In genomic region chr10:35089641-35090161, GRCh38 we compare ENCODE assay signal across 8 cellular contexts. TPM values are rescaled to one million over a fixed set of nuclear protein-coding genes. Genes with fewer than 3 reads are reported as not detected.
A peak's percentile ranks its signal among the peaks of the same experiment; 100 is the strongest.
DNase-seq lines count a peak whose midpoint lies in the region; ATAC-seq and TF ChIP-seq lines count a peak whose summit lies in the region.

No MANE protein-coding gene starts in this region.

- H3K9me3 ChIP-seq in PC-3 (ENCODE audit: low read length) (peaks cover 10% of the 10 kb centered on the region), testis (no peaks in the 10 kb centered on the region)

- peak; percentile 46 for DNase-seq in PC-3
- peak; percentile 13 for DNase-seq in cerebellar cortex (ENCODE audit: low spot score)
- DNase-seq in left lobe of liver (ENCODE audit: low spot score) = no peak
- peak; percentile 24 for DNase-seq in testis
- DNase-seq in NCI-H1930 (lab: John Stamatoyannopoulos, UW) = no peak

- H3F3A ChIP-seq in PC-3 (ENCODE audit: low read length, unreplicated experiment) = no peaks in the 10 kb centered on the region

- BruUV-seq in PC-3 (replicated peaks; lab: Mats Ljungman, UMichigan) = no TSS peak

- peak overlapping the region; percentile 93 for H3K9ac ChIP-seq in PC-3 (ENCODE audit: low read length)

- intact Hi-C loops in PC-3 (cut with micrococcal nuclease) = loop anchor here (2.0 kb wide), 1 partner anchor 49 kb away; no protein-coding TSS in a partner anchor
- intact Hi-C loops in testis (cut with DNase I; ENCODE audit: low total_unique reads) = no loop called here

- TF ChIP-seq CTCF in GM12875 (IDR thresholded peaks at IDR 0.05; ENCODE audit: borderline replicate concordance, insufficient read depth, low read depth, low read length) (no peak), PC-3 (conservative IDR thresholded peaks at IDR 0.05; ENCODE audit: low read depth, low read length) (no peak), testis (IDR thresholded peaks at IDR 0.05) (no peak)

- WGBS in testis, 2 donors = 0 to 1% methylated on average over 21 to 25 of the region's 26 CpGs

- no peak for TF ChIP-seq POLR2A in testis (IDR thresholded peaks at IDR 0.05)

- H2AFZ ChIP-seq in ACC112 (ENCODE audit: low read length, unreplicated experiment) = peak overlapping the region; percentile 87
- H2AFZ ChIP-seq in PC-3 (ENCODE audit: low read length) = peak overlapping the region; percentile 90

- POLR2A ChIA-PET in PC-3 (lab: Charles Lee; ENCODE audit: unreplicated experiment) = interaction anchor here (0.7 kb wide), 3 partner anchors 37 to 492 kb away, joined by 3 to 8 read pairs (median 5); partner anchors contain the start of gene CREM

- H3K4me3 ChIP-seq in ACC112 (ENCODE audit: low read depth, low read length) (peak overlapping the region; percentile 91), GM12875 (ENCODE audit: low read depth, low read length) (peak overlapping the region; percentile 93), PC-3 (ENCODE audit: low read length) (peak overlapping the region; percentile 77), testis (peak overlapping the region; percentile 86 to 99)

- ATAC-seq in HG02840 (IDR thresholded peaks at IDR 0.05; ENCODE audit: low FRiP score, unreplicated experiment) = peak; percentile 28
- ATAC-seq in PC-3 = peak; percentile 34
- ATAC-seq in left lobe of liver = peak; percentile 36

- peaks cover 29% of the 10 kb centered on the region for H4K20me1 ChIP-seq in PC-3 (ENCODE audit: low read length)

- CTCF ChIA-PET in PC-3 (lab: Charles Lee) = no interaction called here

- H3K27me3 ChIP-seq in ACC112 (ENCODE audit: insufficient read depth, low read length) (no peaks in the 10 kb centered on the region), PC-3 (ENCODE audit: low read length) (no peaks in the 10 kb centered on the region), testis (no peaks in the 10 kb centered on the region)

- 0 out of 2 replicates have a peak, but pooled peaks cover 4% of the 10 kb centered on the region for H3K36me3 ChIP-seq in ACC112 (ENCODE audit: insufficient read depth, low read length)
- H3K36me3 ChIP-seq in PC-3 (ENCODE audit: low read depth, low read length) = peaks cover 10% of the 10 kb centered on the region
- H3K36me3 ChIP-seq in testis (ENCODE audit: low read depth, missing control alignments) = no peaks in the 10 kb centered on the region

- peak overlapping the region; percentile 76; the same call in 1 of the 2 replicates for H3K27ac ChIP-seq in ACC112 (ENCODE audit: low read depth, low read length)
- H3K27ac ChIP-seq in PC-3 (ENCODE audit: low read length) = peak overlapping the region; percentile 73
- peak overlapping the region; percentile 92 to 93 for H3K27ac ChIP-seq in testis

- peaks cover 49% of the 10 kb centered on the region for H3K79me2 ChIP-seq in ACC112 (ENCODE audit: control insufficient read depth, insufficient read depth, low read length, unreplicated experiment)
- H3K79me2 ChIP-seq in PC-3 (ENCODE audit: low read length) = peaks cover 56% of the 10 kb centered on the region

- no peaks in the 10 kb centered on the region for H3K9me2 ChIP-seq in PC-3 (replicated peaks; ENCODE audit: low read length)

- peak overlapping the region; percentile 86 for H3K4me2 ChIP-seq in PC-3 (ENCODE audit: low read length)

- H3K4me1 ChIP-seq in ACC112 (ENCODE audit: control insufficient read depth, insufficient read depth, low read length, unreplicated experiment) = peaks cover 16% of the 10 kb centered on the region
- peaks cover 25% of the 10 kb centered on the region for H3K4me1 ChIP-seq in PC-3 (ENCODE audit: insufficient read depth, low read length)
- H3K4me1 ChIP-seq in testis = peaks cover 18% of the 10 kb centered on the region

RNA-seq across cellular contexts. Expression of gene CUL2, which starts 0.4 kb away (rescaled TPM):
- total RNA-seq in PC-3 (2014; rRNA removed) (119 and 129 TPM in 2 replicates), left lobe of liver (12.3 TPM), testis (10 to 100 TPM; 37.6 to 43.8 TPM)
- polyA plus RNA-seq in testis (ENCODE audit: insufficient read depth, low read depth, low replicate concordance) = 47.0 TPM

RNA-seq across cellular contexts. Expression of gene CREM, which starts 36.9 kb away (rescaled TPM):
- total RNA-seq in PC-3 (2014; rRNA removed) (150 and 195 TPM in 2 replicates), left lobe of liver (18.9 TPM), testis (100 to 1,000 TPM; 156 to 266 TPM)
- 405 TPM for polyA plus RNA-seq in testis (ENCODE audit: insufficient read depth, low read depth, low replicate concordance)

Comparison
In these comparisons a context has a peak if more than half of its experiments do, and no peak if none do; other contexts are left out.
1. DNase-seq: peak in PC-3 (single experiment), cerebellar cortex (single experiment) and testis (single experiment); none in left lobe of liver (single experiment) and NCI-H1930 (0 of 2).
2. Peak in every context shown above with its lines, with median percentiles within 50 percentile points of each other: H3K27ac ChIP-seq, H3K4me3 ChIP-seq and ATAC-seq.